8 cellular contexts compared by ENCODE assay signal in the genomic region with DNA sequence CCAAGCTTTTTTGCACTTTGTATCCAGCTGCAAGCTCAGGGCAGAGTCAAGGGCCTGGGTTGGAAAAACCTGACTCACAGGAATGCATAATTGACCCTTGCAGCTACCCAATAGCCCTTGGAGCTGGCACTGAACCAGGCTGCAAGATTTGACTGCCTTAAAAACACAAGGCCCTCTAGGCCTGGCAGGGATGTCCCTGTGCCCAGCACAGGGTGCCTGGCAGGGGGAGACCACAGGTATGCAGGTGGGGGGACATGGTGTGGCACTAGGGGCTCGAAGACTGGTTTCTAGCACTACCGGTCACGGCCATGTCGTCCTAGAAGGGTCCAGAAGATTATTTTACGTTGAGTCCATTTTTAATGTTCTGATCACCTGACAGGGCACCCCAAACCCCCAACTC. TPM values are rescaled to one million over a fixed set of nuclear protein-coding genes. Genes with fewer than 3 reads are reported as not detected.
DNase-seq lines count a peak whose midpoint lies in the region; ATAC-seq, FAIRE-seq and TF ChIP-seq lines count a peak whose summit lies in the region.

No MANE protein-coding gene starts in this region.

- H3K4me1 Mint-ChIP-seq in activated naive CD8-positive, alpha-beta T cell treated with anti-CD3 and anti-CD28 coated beads, Interleukin-2, amount 10 ng/mL, durations not matched to agents 7 days and 5 days: peaks cover 19% of the 10 kb centered on the region
- H3K4me1 Mint-ChIP-seq in activated naive CD4-positive, alpha-beta T cell treated with anti-CD3 and anti-CD28 coated beads for 36 hours (ENCODE audit: low read depth): peaks cover 10% of the 10 kb centered on the region

- TF ChIP-seq EP300 in stomach (IDR thresholded peaks at IDR 0.05): no peak

- FAIRE-seq in GM12892 (lab: Jason Lieb, UNC): no peak

- intact Hi-C loops in stomach (cut with DNase I; ENCODE audit: low total_unique reads): no loop called here
- intact Hi-C loops in activated naive CD4-positive, alpha-beta T cell treated with anti-CD3 and anti-CD28 coated beads for 36 hours (cut with micrococcal nuclease): no loop called here

- peak overlapping the region; percentile 90 for H3K27ac Mint-ChIP-seq in activated naive CD8-positive, alpha-beta T cell treated with anti-CD3 and anti-CD28 coated beads, Interleukin-2, amount 10 ng/mL, durations not matched to agents 7 days and 5 days
- H3K27ac Mint-ChIP-seq in activated naive CD4-positive, alpha-beta T cell treated with anti-CD3 and anti-CD28 coated beads for 36 hours: no peak overlapping the region

- no peak for TF ChIP-seq CTCF in kidney epithelial cell (IDR thresholded peaks at IDR 0.05; ENCODE audit: insufficient read depth, low read length, poor library complexity, severe bottlenecking)
- no peak for TF ChIP-seq CTCF in stomach (IDR thresholded peaks at IDR 0.05)

- POLR2A ChIA-PET in activated naive CD8-positive, alpha-beta T cell treated with anti-CD3 and anti-CD28 coated beads, Interleukin-2, amount 10 ng/mL, durations not matched to agents 7 days and 5 days (lab: Charles Lee): interaction anchor here (0.6 to 2.3 kb wide), 14 partner anchors 9 to 227 kb away, joined by 3 to 13 read pairs (median 3); partner anchors contain the start of gene SCO2

- H3K4me1 ChIP-seq in stomach: peaks cover 20 to 62% (median 46%) of the 10 kb centered on the region in 4 donors

- H3K36me3 ChIP-seq in kidney epithelial cell (ENCODE audit: control insufficient read depth, insufficient read depth, low read length) (peaks cover 5% of the 10 kb centered on the region), stomach (peaks cover 42 to 89% (median 87%) of the 10 kb centered on the region in 4 donors)

- H3K27ac ChIP-seq in stomach: peak overlapping the region; percentile 56 to 84 (median 68)

- H3K27me3 ChIP-seq in kidney epithelial cell (ENCODE audit: control insufficient read depth, insufficient read depth, low read length): no peaks in the 10 kb centered on the region
- no peaks in the 10 kb centered on the region for H3K27me3 ChIP-seq in stomach

- ATAC-seq in activated naive CD8-positive, alpha-beta T cell treated with anti-CD3 and anti-CD28 coated beads, Interleukin-2, amount 10 ng/mL, durations not matched to agents 7 days and 5 days (ENCODE audit: low read depth): no peak

- H3K9me3 Mint-ChIP-seq in activated naive CD8-positive, alpha-beta T cell treated with anti-CD3 and anti-CD28 coated beads, Interleukin-2, amount 10 ng/mL, durations not matched to agents 7 days and 5 days: no peaks in the 10 kb centered on the region
- no peaks in the 10 kb centered on the region for H3K9me3 Mint-ChIP-seq in activated naive CD4-positive, alpha-beta T cell treated with anti-CD3 and anti-CD28 coated beads for 36 hours

- H3K27me3 Mint-ChIP-seq in activated naive CD8-positive, alpha-beta T cell treated with anti-CD3 and anti-CD28 coated beads, Interleukin-2, amount 10 ng/mL, durations not matched to agents 7 days and 5 days: no peaks in the 10 kb centered on the region
- H3K27me3 Mint-ChIP-seq in activated naive CD4-positive, alpha-beta T cell treated with anti-CD3 and anti-CD28 coated beads for 36 hours (ENCODE audit: low read depth): no peaks in the 10 kb centered on the region

- CTCF ChIA-PET in activated naive CD4-positive, alpha-beta T cell treated with anti-CD3 and anti-CD28 coated beads for 36 hours (lab: Charles Lee): interaction anchor here (0.5 kb wide), 1 partner anchor 69 kb away, joined by 4 read pairs; no protein-coding TSS in a partner anchor

- DNase-seq in NCI-H2196 (lab: John Stamatoyannopoulos, UW; ENCODE audit: unreplicated experiment) (peak; percentile 1), NCI-H2196 treated with DMSO at 0.1 percent for 48 hours (lab: John Stamatoyannopoulos, UW; ENCODE audit: unreplicated experiment) (no peak), kidney epithelial cell (ENCODE audit: low read depth) (peak; percentile 29), stomach (peak; percentile 84), GM12892 (ENCODE audit: insufficient read length) (no peak), nucleus accumbens (lab: John Stamatoyannopoulos, UW) (no peak)
- DNase-seq in activated naive CD8-positive, alpha-beta T cell treated with anti-CD3 and anti-CD28 coated beads, Interleukin-2, amount 10 ng/mL, durations not matched to agents 7 days and 5 days: no peak
- DNase-seq in activated naive CD4-positive, alpha-beta T cell treated with anti-CD3 and anti-CD28 coated beads for 36 hours: no peak

- 34 to 59% (median 41%) methylated on average over 5 of the region's 5 CpGs for WGBS in stomach, 5 donors

- no peak overlapping the region for H3K4me3 ChIP-seq in kidney epithelial cell (ENCODE audit: low read depth, low read length)
- no peak overlapping the region for H3K4me3 ChIP-seq in stomach

- H3K4me3 Mint-ChIP-seq in activated naive CD8-positive, alpha-beta T cell treated with anti-CD3 and anti-CD28 coated beads, Interleukin-2, amount 10 ng/mL, durations not matched to agents 7 days and 5 days: no peak overlapping the region
- H3K4me3 Mint-ChIP-seq in activated naive CD4-positive, alpha-beta T cell treated with anti-CD3 and anti-CD28 coated beads for 36 hours: no peak overlapping the region

- TF ChIP-seq POLR2A in stomach (IDR thresholded peaks at IDR 0.05) (no peak), GM12892 (IDR thresholded peaks at IDR 0.05; ENCODE audit: low read depth, low read length) (no peak)

- peaks cover 9% of the 10 kb centered on the region for H3K36me3 Mint-ChIP-seq in activated naive CD8-positive, alpha-beta T cell treated with anti-CD3 and anti-CD28 coated beads, Interleukin-2, amount 10 ng/mL, durations not matched to agents 7 days and 5 days
- H3K36me3 Mint-ChIP-seq in activated naive CD4-positive, alpha-beta T cell treated with anti-CD3 and anti-CD28 coated beads for 36 hours (ENCODE audit: low read depth): peaks cover 4% of the 10 kb centered on the region

- H3K9me3 ChIP-seq in stomach: no peaks in the 10 kb centered on the region

RNA-seq across cellular contexts. Expression of gene SBF1, which starts 30.2 kb away (rescaled TPM):
- total RNA-seq in activated naive CD8-positive, alpha-beta T cell treated with anti-CD3 and anti-CD28 coated beads, Interleukin-2, amount 10 ng/mL, durations not matched to agents 7 days and 5 days: 100 to 1,000 TPM; 211 to 221 TPM
- 96.6 and 127 TPM in 2 replicates for total RNA-seq in kidney epithelial cell
- total RNA-seq in stomach: 100 to 1,000 TPM in 1 of 5 donors, 10 to 100 TPM in 4; 34.9 to 122 (median 65.2) TPM
- 10 to 100 TPM in 2 of 3 donors, 1 to 10 TPM in 1; 9.6 to 42.3 (median 25.0) TPM for polyA plus RNA-seq in stomach
- 11.6 TPM for polyA plus RNA-seq in GM12892 (2012; ENCODE audit: missing spikeins)
- 100 to 1,000 TPM; 100 TPM for total RNA-seq in activated naive CD4-positive, alpha-beta T cell treated with anti-CD3 and anti-CD28 coated beads for 36 hours

RNA-seq across cellular contexts. Expression of gene ADM2, which starts 36.7 kb away (rescaled TPM):
- total RNA-seq in activated naive CD8-positive, alpha-beta T cell treated with anti-CD3 and anti-CD28 coated beads, Interleukin-2, amount 10 ng/mL, durations not matched to agents 7 days and 5 days: 1 to 10 TPM; 6.5 to 6.7 TPM
- total RNA-seq in kidney epithelial cell (27.3 and 29.0 TPM in 2 replicates), stomach (1 to 10 TPM in 1 of 5 donors, under 1 TPM in 1, not detected in 3; 0.37 to 1.3 TPM)
- polyA plus RNA-seq in stomach: 1 to 10 TPM; 1.5 to 3.7 (median 1.6) TPM
- polyA plus RNA-seq in GM12892 (2012; ENCODE audit: missing spikeins): 0.19 TPM
- 1 to 10 TPM; 7.5 to 8.3 TPM for total RNA-seq in activated naive CD4-positive, alpha-beta T cell treated with anti-CD3 and anti-CD28 coated beads for 36 hours

RNA-seq across cellular contexts. Expression of gene MIOX, which starts 42.0 kb away (rescaled TPM):
- not detected for total RNA-seq in activated naive CD8-positive, alpha-beta T cell treated with anti-CD3 and anti-CD28 coated beads, Interleukin-2, amount 10 ng/mL, durations not matched to agents 7 days and 5 days
- total RNA-seq in kidney epithelial cell (0.68 and 1.8 TPM in 2 replicates), stomach (not detected)
- polyA plus RNA-seq in stomach: under 1 TPM in 1 of 3 donors, not detected in 2; 0.40 TPM
- polyA plus RNA-seq in GM12892 (2012; ENCODE audit: missing spikeins): not detected
- under 1 TPM in 1 of 2 experiments, not detected in 1; 0.31 TPM for total RNA-seq in activated naive CD4-positive, alpha-beta T cell treated with anti-CD3 and anti-CD28 coated beads for 36 hours

Comparison
In these comparisons a context has a peak if more than half of its experiments do, and no peak if none do; other contexts are left out.
1. DNase-seq: peak in NCI-H2196 (single experiment), kidney epithelial cell (single experiment) and stomach (single experiment); none in NCI-H2196 treated with DMSO at 0.1 percent for 48 hours (single experiment), activated naive CD8-positive, alpha-beta T cell treated with anti-CD3 and anti-CD28 coated beads, Interleukin-2, amount 10 ng/mL, durations not matched to agents 7 days and 5 days (single experiment), GM12892 (single experiment), activated naive CD4-positive, alpha-beta T cell treated with anti-CD3 and anti-CD28 coated beads for 36 hours (single experiment) and nucleus accumbens (0 of 56).